1 cellular context compared by ENCODE assay signal in genomic region chr7:23422384-23422783, GRCh38.
A peak's percentile ranks its signal among the peaks of the same experiment; 100 is the strongest.
TF ChIP-seq lines count a peak whose summit lies in the region.

No MANE protein-coding gene starts in this region.

TF ChIP-seq in HepG2, 621 proteins besides CTCF, POLR2A, EP300 and RAD21:
- TF ChIP-seq PRDM15 (CRISPR knock-in tag; IDR thresholded peaks at IDR 0.05), result peak; percentile 68
- no peak for TF ChIP-seq ZNF30 (CRISPR knock-in tag; IDR thresholded peaks at IDR 0.05)
